ENCODE assay signal across 1 cellular context in the genomic region with DNA sequence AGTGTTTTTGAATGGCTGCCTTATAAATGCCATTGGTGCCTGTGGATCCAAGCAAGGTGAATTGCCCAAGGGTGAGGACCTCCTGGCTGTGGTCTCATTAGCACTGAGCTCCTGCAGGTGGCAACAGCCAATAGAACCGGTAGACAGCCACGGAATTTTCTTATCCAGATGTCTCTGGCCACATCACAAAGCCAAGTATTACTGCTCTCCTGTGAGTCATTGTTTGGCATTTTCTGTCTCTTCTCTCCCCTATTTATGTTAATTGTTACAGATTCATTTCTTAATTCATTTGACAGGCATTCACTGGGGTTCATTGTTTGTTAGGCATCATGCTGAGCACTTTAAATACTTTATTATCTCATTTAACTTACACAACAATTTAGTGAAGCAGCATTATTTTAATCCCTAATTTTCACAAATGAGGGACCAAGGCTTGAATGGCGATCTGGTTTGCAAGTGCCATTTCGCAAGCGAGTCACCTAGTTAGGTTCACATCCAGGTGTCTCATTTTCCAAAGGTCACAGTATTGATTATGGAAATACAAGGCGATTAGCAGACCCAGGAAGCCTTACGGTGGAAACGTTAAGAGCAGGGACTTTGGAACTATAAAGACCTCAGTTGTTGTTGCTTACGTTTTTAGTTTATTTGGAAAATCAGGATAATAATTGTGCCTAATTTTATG.
A peak's percentile ranks its signal among the peaks of the same experiment; 100 is the strongest.
TF ChIP-seq lines count a peak whose summit lies in the region.

No MANE protein-coding gene starts in this region.

TF ChIP-seq in SK-N-SH, 30 proteins besides CTCF, POLR2A, EP300 and RAD21 (continued from another document):
- TF ChIP-seq, protein P1, sequence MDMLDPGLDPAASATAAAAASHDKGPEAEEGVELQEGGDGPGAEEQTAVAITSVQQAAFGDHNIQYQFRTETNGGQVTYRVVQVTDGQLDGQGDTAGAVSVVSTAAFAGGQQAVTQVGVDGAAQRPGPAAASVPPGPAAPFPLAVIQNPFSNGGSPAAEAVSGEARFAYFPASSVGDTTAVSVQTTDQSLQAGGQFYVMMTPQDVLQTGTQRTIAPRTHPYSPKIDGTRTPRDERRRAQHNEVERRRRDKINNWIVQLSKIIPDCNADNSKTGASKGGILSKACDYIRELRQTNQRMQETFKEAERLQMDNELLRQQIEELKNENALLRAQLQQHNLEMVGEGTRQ (IDR thresholded peaks at IDR 0.05; ENCODE audit: borderline replicate concordance, low read depth, low read length): no peak
- TF ChIP-seq RXRA (IDR thresholded peaks at IDR 0.05; ENCODE audit: borderline replicate concordance, low read depth): no peak
- peak; percentile 98 for TF ChIP-seq TCF12 (IDR thresholded peaks at IDR 0.05)
- TF ChIP-seq, protein P2, sequence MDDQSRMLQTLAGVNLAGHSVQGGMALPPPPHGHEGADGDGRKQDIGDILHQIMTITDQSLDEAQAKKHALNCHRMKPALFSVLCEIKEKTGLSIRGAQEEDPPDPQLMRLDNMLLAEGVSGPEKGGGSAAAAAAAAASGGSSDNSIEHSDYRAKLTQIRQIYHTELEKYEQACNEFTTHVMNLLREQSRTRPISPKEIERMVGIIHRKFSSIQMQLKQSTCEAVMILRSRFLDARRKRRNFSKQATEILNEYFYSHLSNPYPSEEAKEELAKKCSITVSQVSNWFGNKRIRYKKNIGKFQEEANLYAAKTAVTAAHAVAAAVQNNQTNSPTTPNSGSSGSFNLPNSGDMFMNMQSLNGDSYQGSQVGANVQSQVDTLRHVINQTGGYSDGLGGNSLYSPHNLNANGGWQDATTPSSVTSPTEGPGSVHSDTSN (IDR thresholded peaks at IDR 0.05): peak; percentile 97
- peak; percentile 94 for TF ChIP-seq JUND (IDR thresholded peaks at IDR 0.05)
